ENCODE assay signal across 1 cellular context in genomic region chr15:40357246-40357645, GRCh38.
TF ChIP-seq lines count a peak whose summit lies in the region.

No MANE protein-coding gene starts in this region.

TF ChIP-seq in H1, 55 proteins besides CTCF, POLR2A, EP300 and RAD21:
- TF ChIP-seq CTBP2 (IDR thresholded peaks at IDR 0.05; ENCODE audit: borderline replicate concordance, insufficient read depth, insufficient read length, low read length) (no peak), FOSL1 (IDR thresholded peaks at IDR 0.05; ENCODE audit: insufficient read depth, low read depth, low read length) (no peak)
